19 cellular contexts compared by ENCODE assay signal in the genomic region with DNA sequence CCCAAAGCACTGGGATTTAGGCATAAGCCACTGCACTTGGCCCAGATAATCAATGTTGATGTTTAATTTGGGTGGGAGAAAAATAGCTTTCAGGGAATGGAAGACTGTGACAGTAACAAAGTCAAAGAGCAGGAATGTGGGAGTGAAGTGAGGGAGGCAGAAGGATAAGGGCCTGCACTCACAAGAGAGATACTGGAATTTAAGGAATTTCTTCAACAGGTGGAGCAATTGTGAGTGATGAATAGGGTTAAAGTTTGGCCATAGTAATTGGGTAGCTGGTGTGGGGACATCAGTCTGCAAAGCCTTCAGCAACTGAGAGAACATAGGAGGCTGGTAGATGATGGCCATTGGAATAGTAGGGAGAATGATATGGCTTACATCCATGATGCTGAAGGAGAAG. TPM values are rescaled to one million over a fixed set of nuclear protein-coding genes. Genes with fewer than 3 reads are reported as not detected.
DNase-seq lines count a peak whose midpoint lies in the region; FAIRE-seq and TF ChIP-seq lines count a peak whose summit lies in the region.
"Had no signal": no experiment of that assay in that cellular context is flagged by ENCODE, and none has a peak within 500 bp of the region (broad histone marks: within the 10 kb centered on the region; RNA-seq: fewer than 3 reads in every experiment).

No MANE protein-coding gene starts in this region.

- no peaks in the 10 kb centered on the region for H3K27me3 Mint-ChIP-seq in activated naive CD4-positive, alpha-beta T cell treated with anti-CD3 and anti-CD28 coated beads, Interleukin-2, amount 50 U/mL, for 24 hours
- H3K27me3 Mint-ChIP-seq in activated naive CD4-positive, alpha-beta T cell treated with anti-CD3 and anti-CD28 coated beads for 36 hours (ENCODE audit: low read depth), result no peaks in the 10 kb centered on the region

- H3K27ac Mint-ChIP-seq in activated naive CD4-positive, alpha-beta T cell treated with anti-CD3 and anti-CD28 coated beads, Interleukin-2, amount 50 U/mL, for 24 hours, result peak overlapping the region; percentile 9
- no peak overlapping the region for H3K27ac Mint-ChIP-seq in activated naive CD4-positive, alpha-beta T cell treated with anti-CD3 and anti-CD28 coated beads for 36 hours
- H3K27ac Mint-ChIP-seq: CD4-positive, alpha-beta T cell had no signal

- H2BK15ac ChIP-seq in H1 (ENCODE audit: low read length), result no peak overlapping the region
- no peak overlapping the region for H2BK15ac ChIP-seq in neuronal stem cell (ENCODE audit: low read length)

- H3K36me3 ChIP-seq in H1 (ENCODE audit: control insufficient read depth in 2 of 4, insufficient read depth in 4 of 4, low read length in 3 of 4), result no peaks in the 10 kb centered on the region
- H3K36me3 ChIP-seq in neuronal stem cell (replicated peaks in 1 of 2; ENCODE audit: control insufficient read depth in 2 of 2, insufficient read depth in 2 of 2, low read length in 2 of 2), result no peaks in the 10 kb centered on the region
- H3K36me3 ChIP-seq: HAP-1 had no signal

- H3K14ac ChIP-seq in H1 (ENCODE audit: insufficient read length) (no peak overlapping the region), neuronal stem cell (ENCODE audit: low read length) (no peak overlapping the region)

- no peak overlapping the region for H4K5ac ChIP-seq in H1 (ENCODE audit: insufficient read length, low read depth, low read length)

- in situ Hi-C loops in G401 (cut with HindIII; ENCODE audit: low sequenced_read_pairs), result no loop called here

- H3K18ac ChIP-seq in H1 (ENCODE audit: extremely low read depth, low read length) (no peak overlapping the region; the same call in 1 of the 2 replicates), neuronal stem cell (ENCODE audit: low read length) (no peak overlapping the region)

- TF ChIP-seq CTCF in H1 (IDR thresholded peaks at IDR 0.05; ENCODE audit: control extremely low read depth in 1 of 3, insufficient read depth in 1 of 3, low read depth in 1 of 3, low read length in 3 of 3), result no peak

- H3K4ac ChIP-seq in H1 (replicated peaks; ENCODE audit: insufficient read length, low read depth, low read length) (no peak overlapping the region), neuronal stem cell (ENCODE audit: low read length) (no peak overlapping the region)

- intact Hi-C loops in activated naive CD4-positive, alpha-beta T cell treated with anti-CD3 and anti-CD28 coated beads for 36 hours (cut with micrococcal nuclease), result no loop called here

- H3K27me3 ChIP-seq in H1 (replicated peaks in 1 of 4; ENCODE audit: control insufficient read depth in 3 of 4, extremely low read depth in 1 of 4, insufficient read depth in 3 of 4, low read length in 3 of 4) (peaks cover 0 to 2% (median 0%) of the 10 kb centered on the region in 4 experiments; a peak in 2 of 7 replicates), neuronal stem cell (ENCODE audit: control insufficient read depth in 3 of 3, insufficient read depth in 3 of 3, low read depth in 1 of 3, low read length in 3 of 3) (peaks cover 0 to 17% (median 0%) of the 10 kb centered on the region in 3 experiments)

- H3K4me2 ChIP-seq in H1 (ENCODE audit: insufficient read depth in 1 of 2, low read depth in 2 of 2, low read length in 2 of 2), result peak overlapping the region in 1 of 2 experiments; percentile 49; a peak in 2 of 4 replicates
- H3K4me2 ChIP-seq in neuronal stem cell (ENCODE audit: insufficient read depth, low read length, poor library complexity, severe bottlenecking), result no peak overlapping the region
- H3K4me2 ChIP-seq: A549 had no signal

- H2BK12ac ChIP-seq in H1 (ENCODE audit: low read depth, low read length) (peak overlapping the region; percentile 11; the same call in 1 of the 2 replicates), neuronal stem cell (ENCODE audit: low read length) (no peak overlapping the region)

- H3K4me1 Mint-ChIP-seq in activated naive CD4-positive, alpha-beta T cell treated with anti-CD3 and anti-CD28 coated beads, Interleukin-2, amount 50 U/mL, for 24 hours, result no peaks in the 10 kb centered on the region
- no peaks in the 10 kb centered on the region for H3K4me1 Mint-ChIP-seq in activated naive CD4-positive, alpha-beta T cell treated with anti-CD3 and anti-CD28 coated beads for 36 hours (ENCODE audit: low read depth)

- no peak overlapping the region for H2BK5ac ChIP-seq in H1 (ENCODE audit: low read depth, low read length)
- H2BK5ac ChIP-seq in neuronal stem cell (ENCODE audit: low read length), result no peak overlapping the region

- H2BK20ac ChIP-seq in H1 (ENCODE audit: low read length), result peak overlapping the region; percentile 62; the same call in 1 of the 2 replicates

- no peaks in the 10 kb centered on the region for H3K79me2 ChIP-seq in H1 (ENCODE audit: control insufficient read depth in 1 of 2, insufficient read depth in 2 of 2, low read length in 2 of 2)

- no peak overlapping the region for H2BK120ac ChIP-seq in H1 (replicated peaks; ENCODE audit: low read depth, low read length)
- no peak overlapping the region for H2BK120ac ChIP-seq in neuronal stem cell (ENCODE audit: low read depth, low read length)

- FAIRE-seq in H1 (lab: Jason Lieb, UNC), result peak; percentile 96
- FAIRE-seq: A549, GM19239 had no signal

- H2AFZ ChIP-seq in H1 (ENCODE audit: low read length) (no peak overlapping the region), neuronal stem cell (ENCODE audit: low read length) (no peak overlapping the region)
- H2AFZ ChIP-seq: GM23248 had no signal

- H3K56ac ChIP-seq in H1 (replicated peaks; ENCODE audit: insufficient read length, low read depth, low read length), result no peak overlapping the region

- H3K79me1 ChIP-seq in H1 (ENCODE audit: low read depth, low read length), result no peaks in the 10 kb centered on the region
- H3K79me1 ChIP-seq in neuronal stem cell (ENCODE audit: low read depth, low read length), result no peaks in the 10 kb centered on the region

- H3K9ac ChIP-seq in H1 (replicated peaks in 1 of 4; ENCODE audit: extremely low read depth in 1 of 4, low read depth in 3 of 4, low read length in 3 of 4) (no peak overlapping the region), neuronal stem cell (ENCODE audit: low read depth, low read length, poor library complexity) (no peak overlapping the region)
- H3K9ac ChIP-seq: GM23248 had no signal

- H3K9me3 Mint-ChIP-seq in activated naive CD4-positive, alpha-beta T cell treated with anti-CD3 and anti-CD28 coated beads, Interleukin-2, amount 50 U/mL, for 24 hours, result no peaks in the 10 kb centered on the region
- no peaks in the 10 kb centered on the region for H3K9me3 Mint-ChIP-seq in activated naive CD4-positive, alpha-beta T cell treated with anti-CD3 and anti-CD28 coated beads for 36 hours
- H3K9me3 Mint-ChIP-seq: CD4-positive, alpha-beta T cell had no signal

- H3K23me2 ChIP-seq in H1 (ENCODE audit: low read depth, low read length), result no peaks in the 10 kb centered on the region

- H2AK5ac ChIP-seq in H1 (ENCODE audit: low read depth, low read length) (no peak overlapping the region), neuronal stem cell (ENCODE audit: low read depth, low read length) (no peak overlapping the region)

- H4K91ac ChIP-seq in H1 (replicated peaks; ENCODE audit: insufficient read length, low read length) (no peak overlapping the region), neuronal stem cell (ENCODE audit: low read depth, low read length, poor library complexity) (no peak overlapping the region)

- no peak for TF ChIP-seq RAD21 in H1 (IDR thresholded peaks at IDR 0.05 in 1 of 2, conservative IDR thresholded peaks at IDR 0.05 in 1 of 2; ENCODE audit: low read depth in 2 of 2, low read length in 2 of 2)

- TF ChIP-seq POLR2A in H1 (IDR thresholded peaks at IDR 0.05; ENCODE audit: control extremely low read depth in 1 of 2, low read depth in 2 of 2, low read length in 2 of 2), result no peak

- no peak overlapping the region for H4K8ac ChIP-seq in H1 (ENCODE audit: extremely low read depth, insufficient read depth, low read length)
- H4K8ac ChIP-seq in neuronal stem cell (ENCODE audit: low read depth, low read length), result no peak overlapping the region

- 0 out of 3 replicates have a peak, but pooled peaks of 1 of the 2 experiments have one; percentile 40 for TF ChIP-seq EP300 in H1 (IDR thresholded peaks at IDR 0.05; ENCODE audit: borderline replicate concordance in 1 of 2, low read depth in 2 of 2, low read length in 2 of 2)

- no peak overlapping the region for H3K4me3 ChIP-seq in H1 (ENCODE audit: extremely low read depth in 1 of 4, insufficient read depth in 2 of 4, low read depth in 3 of 4, low read length in 4 of 4)
- H3K4me3 ChIP-seq in neuronal stem cell (ENCODE audit: low read length in 2 of 2), result no peak overlapping the region
- H3K4me3 ChIP-seq: A549, GM23248, HAP-1 had no signal

- DNase-seq in activated naive CD4-positive, alpha-beta T cell treated with anti-CD3 and anti-CD28 coated beads for 36 hours, result no peak
- DNase-seq in H1 (ENCODE audit: low read depth in 1 of 2, low spot score in 2 of 2) (no peak), iPS-NIHi11 (ENCODE audit: low spot score) (peak; percentile 42), neuronal stem cell (ENCODE audit: low spot score) (no peak), NAMALWA (ENCODE audit: low spot score) (no peak), SW 1271 (lab: John Stamatoyannopoulos, UW) (no peak), G401 (ENCODE audit: low spot score) (no peak)
- DNase-seq: AML-193; CD4-positive, alpha-beta T cell; DMS153; DMS79 treated with DMSO at 0.1 percent for 48 hours; GM23248 had no signal

- H3K4me1 ChIP-seq in H1 (replicated peaks in 1 of 4; ENCODE audit: control insufficient read depth in 3 of 4, insufficient read depth in 4 of 4, low read length in 3 of 4) (peaks cover 0 to 3% (median 1%) of the 10 kb centered on the region in 4 experiments; a peak in 2 of 7 replicates), neuronal stem cell (ENCODE audit: control insufficient read depth in 2 of 2, insufficient read depth in 1 of 2, low read depth in 1 of 2, low read length in 2 of 2) (peaks cover 0 to 7% of the 10 kb centered on the region in 2 donors)
- H3K4me1 ChIP-seq: HAP-1 had no signal

- no peaks in the 10 kb centered on the region for H3K36me3 Mint-ChIP-seq in activated naive CD4-positive, alpha-beta T cell treated with anti-CD3 and anti-CD28 coated beads, Interleukin-2, amount 50 U/mL, for 24 hours
- no peaks in the 10 kb centered on the region for H3K36me3 Mint-ChIP-seq in activated naive CD4-positive, alpha-beta T cell treated with anti-CD3 and anti-CD28 coated beads for 36 hours (ENCODE audit: low read depth)

- H4K20me1 ChIP-seq in H1 (replicated peaks in 1 of 2; ENCODE audit: control insufficient read depth in 1 of 2, insufficient read depth in 2 of 2, low read length in 2 of 2), result no peaks in the 10 kb centered on the region

- H3K4me3 Mint-ChIP-seq in activated naive CD4-positive, alpha-beta T cell treated with anti-CD3 and anti-CD28 coated beads, Interleukin-2, amount 50 U/mL, for 24 hours, result no peak overlapping the region
- H3K4me3 Mint-ChIP-seq in activated naive CD4-positive, alpha-beta T cell treated with anti-CD3 and anti-CD28 coated beads for 36 hours, result no peak overlapping the region
- H3K4me3 Mint-ChIP-seq: CD4-positive, alpha-beta T cell had no signal

- POLR2A ChIA-PET in H1 (lab: Charles Lee; ENCODE audit: partially characterized antibody), result interaction anchor here (0.7 to 1.6 kb wide), 5 partner anchors 12 to 49 kb away, joined by 3 to 7 read pairs (median 4); no protein-coding TSS in a partner anchor

- CTCF ChIA-PET in activated naive CD4-positive, alpha-beta T cell treated with anti-CD3 and anti-CD28 coated beads for 36 hours (lab: Charles Lee), result interaction anchor here (1.4 to 5.5 kb wide), 6 partner anchors 8 to 49 kb away, joined by 3 to 42 read pairs (median 6); a partner anchor contains a TSS
- CTCF ChIA-PET in H1 (lab: Charles Lee; ENCODE audit: partially characterized antibody), result interaction anchor here (0.8 to 6.5 kb wide), 10 partner anchors 9 to 278 kb away, joined by 3 to 159 read pairs (median 3); a partner anchor contains a TSS

- H3K23ac ChIP-seq in H1 (ENCODE audit: insufficient read length) (no peak overlapping the region), neuronal stem cell (ENCODE audit: low read depth, low read length, poor library complexity) (no peak overlapping the region)

- H3K9me3 ChIP-seq in H1 (ENCODE audit: insufficient read depth in 2 of 2, low read depth in 1 of 2, low read length in 1 of 2) (no peaks in the 10 kb centered on the region), neuronal stem cell (replicated peaks in 1 of 2; ENCODE audit: control insufficient read depth in 2 of 2, insufficient read depth in 1 of 2, low read depth in 1 of 2, low read length in 2 of 2) (no peaks in the 10 kb centered on the region)
- H3K9me3 ChIP-seq: A549, HAP-1 had no signal

- H3K27ac ChIP-seq in H1 (ENCODE audit: low read depth, low read length) (no peak overlapping the region), neuronal stem cell (replicated peaks; ENCODE audit: low read length) (peak overlapping the region; percentile 50)
- H3K27ac ChIP-seq: 22Rv1, A549, C4-2B, GM23248, HL-60 had no signal

RNA-seq across cellular contexts. Expression of a gene that starts 8.6 kb away (rescaled TPM):
- total RNA-seq in activated naive CD4-positive, alpha-beta T cell treated with anti-CD3 and anti-CD28 coated beads for 36 hours, result 10 to 100 TPM; 44.5 to 45.1 TPM
- 23.6 and 23.9 TPM in 2 replicates for total RNA-seq in H1 (2021; fragmentation: NEBNext Ultra II Directional; extraction: Animal tissue kit (Norgen Biotek cat#: 25700))
- 33.1 and 44.7 TPM in 2 replicates for polyA plus RNA-seq in H1 (2011; rRNA removed)
- polyA plus RNA-seq in H1 (2011; cell fraction: cytosol; rRNA removed), result 34.1 TPM
- polyA plus RNA-seq in H1 (2011; cell fraction: nucleus; rRNA removed), result 50.6 TPM
- polyA plus RNA-seq in H1 (2012, experiment 1 of 2), result 17.4 to 30.9 TPM (median 28.2 TPM) in 4 replicates
- 32.6 TPM for polyA plus RNA-seq in H1 (2012, experiment 2 of 2)
- polyA plus RNA-seq in H1 (2013, experiment 1 of 2), result 12.2 TPM
- polyA plus RNA-seq in H1 (2013, experiment 2 of 2), result 10.9 TPM
- polyA minus RNA-seq in H1 (2011; rRNA and poly(A)+ RNA removed), result 30.4 and 43.2 TPM in 2 replicates
- polyA minus RNA-seq in H1 (2011; cell fraction: cytosol; rRNA and poly(A)+ RNA removed), result 16.7 TPM
- polyA minus RNA-seq in H1 (2011; cell fraction: nucleus; rRNA and poly(A)+ RNA removed), result 16.6 TPM
- 47.1 TPM for polyA plus RNA-seq in neuronal stem cell (2013, experiment 1 of 2)
- 45.6 TPM for polyA plus RNA-seq in neuronal stem cell (2013, experiment 2 of 2)
- total RNA-seq in G401 (2014; rRNA removed; shearing (Covaris generic)), result 41.4 and 44.6 TPM in 2 replicates

RNA-seq across cellular contexts. Expression of a gene that starts 13.3 kb away (rescaled TPM):
- under 1 TPM in 1 of 2 experiments, not detected in 1; 0.64 TPM for total RNA-seq in activated naive CD4-positive, alpha-beta T cell treated with anti-CD3 and anti-CD28 coated beads for 36 hours
- total RNA-seq in H1 (2021; fragmentation: NEBNext Ultra II Directional; extraction: Animal tissue kit (Norgen Biotek cat#: 25700)), result 0.44 and 0.80 TPM in 2 replicates
- 0.96 and 0.97 TPM in 2 replicates for polyA plus RNA-seq in H1 (2011; rRNA removed)
- 1.2 TPM for polyA plus RNA-seq in H1 (2011; cell fraction: cytosol; rRNA removed)
- 5.9 TPM for polyA plus RNA-seq in H1 (2011; cell fraction: nucleus; rRNA removed)
- polyA plus RNA-seq in H1 (2012, experiment 1 of 2), result 0.67 to 1.1 TPM (median 0.82 TPM) in 4 replicates
- polyA plus RNA-seq in H1 (2012, experiment 2 of 2), result 0.29 TPM
- 0.61 TPM for polyA plus RNA-seq in H1 (2013, experiment 1 of 2)
- polyA plus RNA-seq in H1 (2013, experiment 2 of 2), result 0.40 TPM
- 2.2 and 2.4 TPM in 2 replicates for polyA minus RNA-seq in H1 (2011; rRNA and poly(A)+ RNA removed)
- polyA minus RNA-seq in H1 (2011; cell fraction: cytosol; rRNA and poly(A)+ RNA removed), result not detected
- polyA minus RNA-seq in H1 (2011; cell fraction: nucleus; rRNA and poly(A)+ RNA removed), result 5.0 TPM
- polyA plus RNA-seq in neuronal stem cell (2013, experiment 1 of 2), result 0.84 TPM
- 0.71 TPM for polyA plus RNA-seq in neuronal stem cell (2013, experiment 2 of 2)
- total RNA-seq in G401 (2014; rRNA removed; shearing (Covaris generic)), result not detected in 2 replicates

RNA-seq across cellular contexts. Expression of a gene that starts 37.2 kb away (rescaled TPM):
- 10 to 100 TPM; 24.5 to 27.5 TPM for total RNA-seq in activated naive CD4-positive, alpha-beta T cell treated with anti-CD3 and anti-CD28 coated beads for 36 hours
- 1.9 and 3.1 TPM in 2 replicates for total RNA-seq in H1 (2021; fragmentation: NEBNext Ultra II Directional; extraction: Animal tissue kit (Norgen Biotek cat#: 25700))
- polyA plus RNA-seq in H1 (2011; rRNA removed), result 2.4 and 4.5 TPM in 2 replicates
- 2.1 TPM for polyA plus RNA-seq in H1 (2011; cell fraction: cytosol; rRNA removed)
- polyA plus RNA-seq in H1 (2011; cell fraction: nucleus; rRNA removed), result 4.5 TPM
- 2.2 to 2.8 TPM (median 2.5 TPM) in 4 replicates for polyA plus RNA-seq in H1 (2012, experiment 1 of 2)
- polyA plus RNA-seq in H1 (2012, experiment 2 of 2), result 2.9 TPM
- polyA plus RNA-seq in H1 (2013, experiment 1 of 2), result 2.8 TPM
- 3.5 TPM for polyA plus RNA-seq in H1 (2013, experiment 2 of 2)
- 0.85 and 2.0 TPM in 2 replicates for polyA minus RNA-seq in H1 (2011; rRNA and poly(A)+ RNA removed)
- 1.2 TPM for polyA minus RNA-seq in H1 (2011; cell fraction: cytosol; rRNA and poly(A)+ RNA removed)
- 2.3 TPM for polyA minus RNA-seq in H1 (2011; cell fraction: nucleus; rRNA and poly(A)+ RNA removed)
- 8.1 TPM for polyA plus RNA-seq in neuronal stem cell (2013, experiment 1 of 2)
- polyA plus RNA-seq in neuronal stem cell (2013, experiment 2 of 2), result 7.8 TPM
- 7.3 and 14.1 TPM in 2 replicates for total RNA-seq in G401 (2014; rRNA removed; shearing (Covaris generic))

RNA-seq across cellular contexts. Expression of a gene that starts 46.2 kb away (rescaled TPM):
- total RNA-seq in activated naive CD4-positive, alpha-beta T cell treated with anti-CD3 and anti-CD28 coated beads for 36 hours, result 1 to 10 TPM; 7.7 to 9.4 TPM
- total RNA-seq in H1 (2021; fragmentation: NEBNext Ultra II Directional; extraction: Animal tissue kit (Norgen Biotek cat#: 25700)), result 14.3 and 15.7 TPM in 2 replicates
- polyA plus RNA-seq in H1 (2011; rRNA removed), result 10.7 and 16.2 TPM in 2 replicates
- polyA plus RNA-seq in H1 (2011; cell fraction: cytosol; rRNA removed), result 12.9 TPM
- 37.0 TPM for polyA plus RNA-seq in H1 (2011; cell fraction: nucleus; rRNA removed)
- 9.7 to 15.3 TPM (median 12.7 TPM) in 4 replicates for polyA plus RNA-seq in H1 (2012, experiment 1 of 2)
- 9.6 TPM for polyA plus RNA-seq in H1 (2012, experiment 2 of 2)
- polyA plus RNA-seq in H1 (2013, experiment 1 of 2), result 9.6 TPM
- polyA plus RNA-seq in H1 (2013, experiment 2 of 2), result 8.1 TPM
- polyA minus RNA-seq in H1 (2011; rRNA and poly(A)+ RNA removed), result 10.0 and 11.3 TPM in 2 replicates
- 11.4 TPM for polyA minus RNA-seq in H1 (2011; cell fraction: cytosol; rRNA and poly(A)+ RNA removed)
- polyA minus RNA-seq in H1 (2011; cell fraction: nucleus; rRNA and poly(A)+ RNA removed), result 24.4 TPM
- 11.0 TPM for polyA plus RNA-seq in neuronal stem cell (2013, experiment 1 of 2)
- 10.0 TPM for polyA plus RNA-seq in neuronal stem cell (2013, experiment 2 of 2)
- 18.1 and 48.8 TPM in 2 replicates for total RNA-seq in G401 (2014; rRNA removed; shearing (Covaris generic))

RNA-seq across cellular contexts. Expression of a gene that starts 53.6 kb away (rescaled TPM):
- 10 to 100 TPM; 33.5 to 37.9 TPM for total RNA-seq in activated naive CD4-positive, alpha-beta T cell treated with anti-CD3 and anti-CD28 coated beads for 36 hours
- 48.7 and 51.1 TPM in 2 replicates for total RNA-seq in H1 (2021; fragmentation: NEBNext Ultra II Directional; extraction: Animal tissue kit (Norgen Biotek cat#: 25700))
- polyA plus RNA-seq in H1 (2011; rRNA removed), result 48.3 and 50.3 TPM in 2 replicates
- polyA plus RNA-seq in H1 (2011; cell fraction: cytosol; rRNA removed), result 66.8 TPM
- 107 TPM for polyA plus RNA-seq in H1 (2011; cell fraction: nucleus; rRNA removed)
- polyA plus RNA-seq in H1 (2012, experiment 1 of 2), result 48.6 to 56.3 TPM (median 54.6 TPM) in 4 replicates
- 53.7 TPM for polyA plus RNA-seq in H1 (2012, experiment 2 of 2)
- polyA plus RNA-seq in H1 (2013, experiment 1 of 2), result 35.1 TPM
- 32.2 TPM for polyA plus RNA-seq in H1 (2013, experiment 2 of 2)
- polyA minus RNA-seq in H1 (2011; rRNA and poly(A)+ RNA removed), result 48.1 and 50.5 TPM in 2 replicates
- 23.3 TPM for polyA minus RNA-seq in H1 (2011; cell fraction: cytosol; rRNA and poly(A)+ RNA removed)
- polyA minus RNA-seq in H1 (2011; cell fraction: nucleus; rRNA and poly(A)+ RNA removed), result 57.0 TPM
- polyA plus RNA-seq in neuronal stem cell (2013, experiment 1 of 2), result 29.5 TPM
- 27.5 TPM for polyA plus RNA-seq in neuronal stem cell (2013, experiment 2 of 2)
- total RNA-seq in G401 (2014; rRNA removed; shearing (Covaris generic)), result 56.7 and 72.5 TPM in 2 replicates
